Comparison of ENCODE assay signal across 10 cellular contexts in genomic region chr4:73410916-73411730, GRCh38. TPM values are rescaled to one million over a fixed set of nuclear protein-coding genes. Genes with fewer than 3 reads are reported as not detected.
"Had no signal": no experiment of that assay in that cellular context is flagged by ENCODE, and none has a peak within 500 bp of the region (broad histone marks: within the 10 kb centered on the region; RNA-seq: fewer than 3 reads in every experiment).

No MANE protein-coding gene starts in this region.

- H2AFZ ChIP-seq: GM23338 had no signal

- H3K9ac ChIP-seq: KMS-11 had no signal

- H3K4me3 ChIP-seq: GM23338 had no signal

- ATAC-seq: GM23338, HCT116 had no signal

- H3K4me2 ChIP-seq: GM23338, KMS-11 had no signal

- H3K27ac ChIP-seq: HL-60, KMS-11 had no signal

- FAIRE-seq: H1, H54 had no signal

- DNase-seq: H9, HFFc6, IMR-90, KBM-7 had no signal

RNA-seq across cellular contexts. Expression of gene ALB, which starts 7.0 kb away (rescaled TPM):
- total RNA-seq: GM23338, H1, H9, HFFc6, IMR-90 had no signal
- polyA plus RNA-seq: GM23338, IMR-90 had no signal
